In the genomic region with DNA sequence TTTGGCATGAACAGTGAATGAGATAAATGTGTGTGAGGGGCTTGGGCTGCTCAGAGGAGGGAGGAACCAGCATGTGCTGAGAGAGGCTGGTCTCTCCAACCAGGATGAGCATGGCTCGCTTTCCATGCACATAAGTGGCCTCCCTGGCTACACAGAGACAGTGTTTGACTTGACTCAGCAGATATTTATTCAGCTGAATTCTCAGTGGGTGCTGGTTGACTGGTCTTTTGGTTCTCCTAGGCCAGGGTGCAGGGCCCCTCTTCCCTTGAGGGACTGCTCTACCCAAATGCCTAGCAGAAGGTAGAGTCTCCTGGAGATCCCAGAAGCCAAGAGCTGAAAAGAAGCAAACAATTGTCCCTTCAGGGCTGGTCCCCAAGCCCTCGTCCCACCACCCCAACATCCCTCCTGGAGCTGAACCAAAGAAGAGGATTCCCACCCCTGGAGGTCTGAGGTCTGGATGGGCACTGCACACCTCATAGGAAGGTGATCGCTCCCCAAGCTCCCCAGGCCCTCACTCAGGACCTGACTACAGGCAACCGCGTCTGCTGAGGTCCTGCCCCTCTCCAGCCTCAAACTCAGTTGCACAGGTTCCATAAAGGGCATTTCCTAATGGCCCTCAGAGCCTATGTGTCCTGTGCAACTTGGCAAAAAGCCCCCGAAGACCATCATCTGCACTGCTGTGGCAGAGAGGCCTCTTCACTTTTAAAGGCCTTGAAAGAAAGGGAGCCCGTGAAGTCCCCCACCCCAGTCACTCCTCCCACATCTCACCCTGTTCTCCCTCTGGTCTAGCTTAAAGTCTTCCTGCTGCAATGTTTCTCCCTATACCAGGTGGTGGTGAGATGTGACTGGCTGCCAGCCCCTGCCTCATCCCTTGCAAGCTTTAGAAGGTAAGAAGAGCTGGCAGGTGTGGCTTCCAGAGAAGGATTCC, we compare ENCODE assay signal across 1 cellular context.
A peak's percentile ranks its signal among the peaks of the same experiment; 100 is the strongest.
TF ChIP-seq lines count a peak whose summit lies in the region.

No MANE protein-coding gene starts in this region.

TF ChIP-seq in HepG2, 621 proteins besides CTCF, POLR2A, EP300 and RAD21:
- TF ChIP-seq, protein P1, sequence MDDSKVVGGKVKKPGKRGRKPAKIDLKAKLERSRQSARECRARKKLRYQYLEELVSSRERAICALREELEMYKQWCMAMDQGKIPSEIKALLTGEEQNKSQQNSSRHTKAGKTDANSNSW (CRISPR knock-in tag; IDR thresholded peaks at IDR 0.05; ENCODE audit: borderline replicate concordance) = no peak
- TF ChIP-seq ZFP82 (CRISPR knock-in tag; IDR thresholded peaks at IDR 0.05; ENCODE audit: borderline replicate concordance) (no peak), MAFF (IDR thresholded peaks at IDR 0.05; ENCODE audit: low read depth, low read length) (peak; percentile 57), ZNF468 (CRISPR knock-in tag; IDR thresholded peaks at IDR 0.05) (no peak), ZNF720 (CRISPR knock-in tag; IDR thresholded peaks at IDR 0.05) (no peak), ZSCAN20 (CRISPR knock-in tag; IDR thresholded peaks at IDR 0.05; ENCODE audit: borderline replicate concordance) (no peak), MXD4 (CRISPR knock-in tag; IDR thresholded peaks at IDR 0.05) (no peak), MAFK (conservative IDR thresholded peaks at IDR 0.05 in 1 of 2, IDR thresholded peaks at IDR 0.05 in 1 of 2; ENCODE audit: low read length in 2 of 2) (peak; percentile 71 to 73), ZNF570 (CRISPR knock-in tag; IDR thresholded peaks at IDR 0.05; ENCODE audit: borderline replicate concordance) (no peak), EZH2 (conservative IDR thresholded peaks at IDR 0.05; ENCODE audit: low read depth, low read length) (no peak), MEIS1 (CRISPR knock-in tag; IDR thresholded peaks at IDR 0.05; ENCODE audit: borderline replicate concordance) (no peak)
- TF ChIP-seq, protein P2, sequence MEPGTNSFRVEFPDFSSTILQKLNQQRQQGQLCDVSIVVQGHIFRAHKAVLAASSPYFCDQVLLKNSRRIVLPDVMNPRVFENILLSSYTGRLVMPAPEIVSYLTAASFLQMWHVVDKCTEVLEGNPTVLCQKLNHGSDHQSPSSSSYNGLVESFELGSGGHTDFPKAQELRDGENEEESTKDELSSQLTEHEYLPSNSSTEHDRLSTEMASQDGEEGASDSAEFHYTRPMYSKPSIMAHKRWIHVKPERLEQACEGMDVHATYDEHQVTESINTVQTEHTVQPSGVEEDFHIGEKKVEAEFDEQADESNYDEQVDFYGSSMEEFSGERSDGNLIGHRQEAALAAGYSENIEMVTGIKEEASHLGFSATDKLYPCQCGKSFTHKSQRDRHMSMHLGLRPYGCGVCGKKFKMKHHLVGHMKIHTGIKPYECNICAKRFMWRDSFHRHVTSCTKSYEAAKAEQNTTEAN (CRISPR knock-in tag; conservative IDR thresholded peaks at IDR 0.05) = no peak
- TF ChIP-seq, protein P3, sequence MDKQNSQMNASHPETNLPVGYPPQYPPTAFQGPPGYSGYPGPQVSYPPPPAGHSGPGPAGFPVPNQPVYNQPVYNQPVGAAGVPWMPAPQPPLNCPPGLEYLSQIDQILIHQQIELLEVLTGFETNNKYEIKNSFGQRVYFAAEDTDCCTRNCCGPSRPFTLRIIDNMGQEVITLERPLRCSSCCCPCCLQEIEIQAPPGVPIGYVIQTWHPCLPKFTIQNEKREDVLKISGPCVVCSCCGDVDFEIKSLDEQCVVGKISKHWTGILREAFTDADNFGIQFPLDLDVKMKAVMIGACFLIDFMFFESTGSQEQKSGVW (CRISPR knock-in tag; IDR thresholded peaks at IDR 0.05; ENCODE audit: borderline replicate concordance) = no peak
- TF ChIP-seq, protein P4, sequence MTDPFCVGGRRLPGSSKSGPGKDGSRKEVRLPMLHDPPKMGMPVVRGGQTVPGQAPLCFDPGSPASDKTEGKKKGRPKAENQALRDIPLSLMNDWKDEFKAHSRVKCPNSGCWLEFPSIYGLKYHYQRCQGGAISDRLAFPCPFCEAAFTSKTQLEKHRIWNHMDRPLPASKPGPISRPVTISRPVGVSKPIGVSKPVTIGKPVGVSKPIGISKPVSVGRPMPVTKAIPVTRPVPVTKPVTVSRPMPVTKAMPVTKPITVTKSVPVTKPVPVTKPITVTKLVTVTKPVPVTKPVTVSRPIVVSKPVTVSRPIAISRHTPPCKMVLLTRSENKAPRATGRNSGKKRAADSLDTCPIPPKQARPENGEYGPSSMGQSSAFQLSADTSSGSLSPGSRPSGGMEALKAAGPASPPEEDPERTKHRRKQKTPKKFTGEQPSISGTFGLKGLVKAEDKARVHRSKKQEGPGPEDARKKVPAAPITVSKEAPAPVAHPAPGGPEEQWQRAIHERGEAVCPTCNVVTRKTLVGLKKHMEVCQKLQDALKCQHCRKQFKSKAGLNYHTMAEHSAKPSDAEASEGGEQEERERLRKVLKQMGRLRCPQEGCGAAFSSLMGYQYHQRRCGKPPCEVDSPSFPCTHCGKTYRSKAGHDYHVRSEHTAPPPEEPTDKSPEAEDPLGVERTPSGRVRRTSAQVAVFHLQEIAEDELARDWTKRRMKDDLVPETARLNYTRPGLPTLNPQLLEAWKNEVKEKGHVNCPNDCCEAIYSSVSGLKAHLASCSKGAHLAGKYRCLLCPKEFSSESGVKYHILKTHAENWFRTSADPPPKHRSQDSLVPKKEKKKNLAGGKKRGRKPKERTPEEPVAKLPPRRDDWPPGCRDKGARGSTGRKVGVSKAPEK (CRISPR knock-in tag; IDR thresholded peaks at IDR 0.05; ENCODE audit: borderline replicate concordance) = no peak
